ENCODE assay signal across 7 cellular contexts in the genomic region with DNA sequence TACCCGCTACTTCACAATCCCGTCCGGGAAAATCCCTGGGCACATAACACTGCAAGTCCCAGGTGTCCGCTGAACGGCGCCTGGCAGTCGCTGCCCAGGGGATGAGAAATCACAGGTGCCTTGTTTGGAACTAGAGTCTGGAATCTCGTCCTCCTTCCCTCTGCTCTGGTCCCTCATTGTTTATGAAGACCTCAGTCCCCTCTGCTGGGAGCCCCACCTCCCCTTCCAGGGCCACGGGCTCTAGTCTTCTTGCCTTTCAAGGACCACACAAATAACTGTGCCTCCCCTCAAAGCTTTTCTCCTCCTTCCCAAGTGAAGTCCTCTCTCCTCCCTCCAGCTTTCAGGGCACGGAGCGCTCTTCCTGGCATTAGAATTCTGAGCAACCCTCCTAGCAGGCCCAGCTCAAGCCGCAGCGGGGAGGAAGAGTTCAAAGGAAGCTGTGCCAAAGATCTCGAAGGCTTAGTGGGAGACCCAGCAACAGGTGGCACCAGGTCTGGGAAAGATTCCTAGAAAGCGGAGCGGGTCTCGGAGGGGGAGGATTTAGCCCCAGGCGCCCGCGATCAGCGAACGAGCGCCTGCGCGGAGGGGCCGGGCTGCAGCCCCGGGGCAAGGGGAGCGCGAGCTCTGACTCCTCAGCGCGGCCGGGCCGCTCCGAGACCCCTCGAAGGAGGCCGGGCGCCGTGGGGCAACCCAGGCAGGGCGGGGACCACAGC. TPM values are rescaled to one million over a fixed set of nuclear protein-coding genes. Genes with fewer than 3 reads are reported as not detected.
DNase-seq lines count a peak whose midpoint lies in the region; ATAC-seq lines count a peak whose summit lies in the region.
"Not testable (repeated sequence)": the region's sequence is repeated elsewhere in the genome, so short reads cannot be mapped to it uniquely, and the experiment has no call there.

No MANE protein-coding gene starts in this region.

- not testable (repeated sequence) for H3K9me3 Mint-ChIP-seq in immature natural killer cell

- peaks cover 50 to 54% of the 10 kb centered on the region in 2 donors for H3K4me1 Mint-ChIP-seq in immature natural killer cell

- peaks cover 6 to 12% (median 9%) of the 10 kb centered on the region in 3 donors for H3K27me3 Mint-ChIP-seq in immature natural killer cell (ENCODE audit: low read depth in 3 of 3)

- ATAC-seq in GM18517 (IDR thresholded peaks at IDR 0.05; ENCODE audit: unreplicated experiment) (peak; percentile 8), HG02852 (IDR thresholded peaks at IDR 0.05; ENCODE audit: unreplicated experiment) (peak; percentile 15)
- peak; percentile 0 to 1 for ATAC-seq in activated CD4-positive, CD25-positive, alpha-beta regulatory T cell treated with anti-CD3 and anti-CD28 coated beads, Interleukin-2, amount 50 U/mL, for 24 hours

- DNase-seq in NCI-H1105 treated with DMSO at 0.1 percent for 48 hours (lab: John Stamatoyannopoulos, UW) = peak; percentile 38
- peak; percentile 28 for DNase-seq in cerebellum (ENCODE audit: low spot score)
- peak in 1 of 3 donors; percentile 3 for DNase-seq in immature natural killer cell
- DNase-seq in putamen (ENCODE audit: low spot score) = peak; percentile 37

- H3K4me3 Mint-ChIP-seq in immature natural killer cell = peak overlapping the region; percentile 87 to 96 (median 89)

- H3K27ac Mint-ChIP-seq in immature natural killer cell = peak overlapping the region; percentile 86 to 97 (median 95)

- not testable (repeated sequence) for H3K36me3 Mint-ChIP-seq in immature natural killer cell

RNA-seq across cellular contexts. Expression of a gene that starts 0.9 kb away (rescaled TPM):
- 39.1 TPM for total RNA-seq in cerebellum
- polyA plus RNA-seq in immature natural killer cell = 10 to 100 TPM; 20.0 to 29.5 (median 29.2) TPM

RNA-seq across cellular contexts. Expression of a gene that starts 30.3 kb away (rescaled TPM):
- 47.2 TPM for total RNA-seq in cerebellum
- 10 to 100 TPM; 30.9 to 38.8 (median 32.6) TPM for polyA plus RNA-seq in immature natural killer cell

RNA-seq across cellular contexts. Expression of a gene that starts 31.7 kb away (rescaled TPM):
- 3.1 TPM for total RNA-seq in cerebellum
- polyA plus RNA-seq in immature natural killer cell = not detected
